Comparison of ENCODE assay signal across 16 cellular contexts in the genomic region with DNA sequence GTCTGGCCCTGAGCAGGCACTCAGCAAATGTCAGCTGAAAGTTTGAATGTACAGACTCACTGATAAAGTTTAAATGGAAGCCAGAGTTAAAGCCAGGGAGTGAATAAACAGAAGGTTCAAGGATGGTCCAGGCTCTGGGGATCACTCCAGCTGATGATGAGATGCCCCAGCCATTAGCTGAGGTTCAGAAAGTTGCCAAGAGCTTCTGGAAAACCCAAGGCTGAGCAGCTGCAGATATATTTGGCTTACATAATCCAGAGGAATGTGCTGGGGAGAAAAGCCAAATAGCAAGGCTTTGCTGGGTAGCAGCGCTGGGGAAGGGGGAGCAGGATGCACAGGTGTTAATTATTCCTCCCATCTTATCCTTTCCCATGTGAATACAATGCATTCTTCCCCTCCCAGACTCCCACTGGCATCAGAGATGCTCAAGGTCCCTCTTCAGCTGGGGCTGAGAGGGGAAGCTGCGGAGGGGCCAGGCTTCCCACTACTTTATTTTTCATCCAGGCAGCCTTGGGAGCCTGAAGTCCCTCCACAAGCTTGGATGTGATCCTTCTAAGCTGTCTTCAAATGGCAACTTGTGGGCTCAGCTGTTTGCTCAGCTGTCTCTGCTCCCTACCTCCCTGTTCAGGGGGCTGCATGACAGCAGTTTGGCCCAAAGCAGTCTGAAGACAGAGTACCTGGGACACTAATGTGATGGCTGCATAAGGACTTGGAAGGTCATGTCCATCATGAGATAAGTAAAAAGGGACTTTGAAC.
"Had no signal": no experiment of that assay in that cellular context is flagged by ENCODE, and none has a peak within 500 bp of the region (broad histone marks: within the 10 kb centered on the region; RNA-seq: fewer than 3 reads in every experiment).

No MANE protein-coding gene starts in this region.

- H3K4me1 Mint-ChIP-seq: activated CD4-positive, alpha-beta T cell treated with anti-CD3 and anti-CD28 coated beads for 36 hours; activated naive CD8-positive, alpha-beta T cell treated with anti-CD3 and anti-CD28 coated beads for 36 hours; immature natural killer cell; mesothelial cell of epicardium; neural crest cell had no signal

- H3K36me3 ChIP-seq: tibial nerve had no signal

- DNase-seq: activated CD4-positive, alpha-beta T cell treated with anti-CD3 and anti-CD28 coated beads for 36 hours; activated CD4-positive, alpha-beta T cell treated with anti-CD3 and anti-CD28 coated beads, Interleukin-2, amount 50 U/mL, for 48 hours; activated naive CD8-positive, alpha-beta T cell treated with anti-CD3 and anti-CD28 coated beads for 36 hours; amygdala; body of pancreas; dorsolateral prefrontal cortex; immature natural killer cell; stimulated activated naive CD8-positive, alpha-beta T cell treated with anti-CD3 and anti-CD28 coated beads, Interleukin-15, Interleukin-2, amounts not matched to agents 100 U/mL and 50 U/mL, for 24 hours had no signal

- ATAC-seq: activated CD4-positive, alpha-beta T cell treated with anti-CD3 and anti-CD28 coated beads for 36 hours; body of pancreas; stimulated activated naive CD8-positive, alpha-beta T cell treated with anti-CD3 and anti-CD28 coated beads, Interleukin-15, Interleukin-2, amounts not matched to agents 100 U/mL and 50 U/mL, for 24 hours had no signal

- H3K27ac Mint-ChIP-seq: activated CD4-positive, alpha-beta T cell treated with anti-CD3 and anti-CD28 coated beads for 36 hours; activated naive CD8-positive, alpha-beta T cell treated with anti-CD3 and anti-CD28 coated beads for 36 hours; activated T-helper 1 cell treated with anti-CD3 and anti-CD28 coated beads, Interleukin-12 subunit alpha, Interleukin-12 subunit beta, Interleukin-2, Interleukin-4 antibody, amounts not matched to agents 30 ng/mL and 10 ng/mL and 1 ng/mL, durations not matched to agents 14 hours and 24 hours and 36 hours; immature natural killer cell; mesothelial cell of epicardium; T-helper 2 cell treated with Interferon-gamma antibody and Interleukin-4, amounts not matched to agents 5 μg/mL and 100 μg/mL, for 36 hours had no signal

- H3K27me3 ChIP-seq: body of pancreas, dorsolateral prefrontal cortex, tibial nerve had no signal

- H3K27me3 Mint-ChIP-seq: activated CD4-positive, alpha-beta T cell treated with anti-CD3 and anti-CD28 coated beads for 36 hours; activated naive CD8-positive, alpha-beta T cell treated with anti-CD3 and anti-CD28 coated beads for 36 hours; progenitor cell of endocrine pancreas had no signal

- H3K9me3 ChIP-seq: body of pancreas, tibial nerve had no signal

- H3K27ac ChIP-seq: body of pancreas, skin epidermis, tibial nerve had no signal

- H3K4me1 ChIP-seq: body of pancreas, tibial nerve had no signal

- H3K36me3 Mint-ChIP-seq: activated naive CD8-positive, alpha-beta T cell treated with anti-CD3 and anti-CD28 coated beads for 36 hours; immature natural killer cell; mesothelial cell of epicardium had no signal

- H3K9me3 Mint-ChIP-seq: activated T-helper 1 cell treated with anti-CD3 and anti-CD28 coated beads, Interleukin-12 subunit alpha, Interleukin-12 subunit beta, Interleukin-2, Interleukin-4 antibody, amounts not matched to agents 30 ng/mL and 10 ng/mL and 1 ng/mL, durations not matched to agents 14 hours and 24 hours and 36 hours; mesothelial cell of epicardium; neural crest cell; T-helper 2 cell treated with Interferon-gamma antibody and Interleukin-4, amounts not matched to agents 5 μg/mL and 100 μg/mL, for 36 hours had no signal

- H3K4me3 Mint-ChIP-seq: activated CD4-positive, alpha-beta T cell treated with anti-CD3 and anti-CD28 coated beads for 36 hours; activated naive CD8-positive, alpha-beta T cell treated with anti-CD3 and anti-CD28 coated beads for 36 hours; activated T-helper 1 cell treated with anti-CD3 and anti-CD28 coated beads, Interleukin-12 subunit alpha, Interleukin-12 subunit beta, Interleukin-2, Interleukin-4 antibody, amounts not matched to agents 30 ng/mL and 10 ng/mL and 1 ng/mL, durations not matched to agents 14 hours and 24 hours and 36 hours; immature natural killer cell; mesothelial cell of epicardium; neural crest cell; T-helper 2 cell treated with Interferon-gamma antibody and Interleukin-4, amounts not matched to agents 5 μg/mL and 100 μg/mL, for 36 hours had no signal

- H3K4me3 ChIP-seq: body of pancreas, dorsolateral prefrontal cortex, lung, skin epidermis, tibial nerve had no signal
